13 cellular contexts compared by ENCODE assay signal in genomic region chr3:196120291-196120951, GRCh38. TPM values are rescaled to one million over a fixed set of nuclear protein-coding genes. Genes with fewer than 3 reads are reported as not detected.
DNase-seq lines count a peak whose midpoint lies in the region; ATAC-seq and TF ChIP-seq lines count a peak whose summit lies in the region.
"Had no signal": no experiment of that assay in that cellular context is flagged by ENCODE, and none has a peak within 500 bp of the region (broad histone marks: within the 10 kb centered on the region; RNA-seq: fewer than 3 reads in every experiment).

No MANE protein-coding gene starts in this region.

- no peak for TF ChIP-seq CTCF in C4-2B (conservative IDR thresholded peaks at IDR 0.05)

- POLR2A ChIA-PET in activated CD8-positive, alpha-beta T cell treated with anti-CD3 and anti-CD28 coated beads, Interleukin-2, amount 10 ng/mL, durations not matched to agents 7 days and 5 days (lab: Charles Lee), result interaction anchor here (0.6 to 2.2 kb wide), 5 partner anchors 9 to 99 kb away, joined by 3 to 7 read pairs (median 3); no protein-coding TSS in a partner anchor

- H3K4me3 Mint-ChIP-seq in activated CD8-positive, alpha-beta T cell treated with anti-CD3 and anti-CD28 coated beads, Interleukin-2, amount 10 ng/mL, durations not matched to agents 7 days and 5 days, result peak overlapping the region; percentile 32

- CTCF ChIA-PET in activated CD8-positive, alpha-beta T cell treated with anti-CD3 and anti-CD28 coated beads, Interleukin-2, amount 10 ng/mL, durations not matched to agents 7 days and 5 days (lab: Charles Lee), result interaction anchor here (0.9 kb wide), 1 partner anchor 47 kb away, joined by 3 read pairs; no protein-coding TSS in a partner anchor

- H3K4me1 Mint-ChIP-seq in activated CD8-positive, alpha-beta T cell treated with anti-CD3 and anti-CD28 coated beads, Interleukin-2, amount 10 ng/mL, durations not matched to agents 7 days and 5 days (ENCODE audit: low read depth), result peaks cover 51% of the 10 kb centered on the region

- no peaks in the 10 kb centered on the region for H3K27me3 Mint-ChIP-seq in activated CD8-positive, alpha-beta T cell treated with anti-CD3 and anti-CD28 coated beads, Interleukin-2, amount 10 ng/mL, durations not matched to agents 7 days and 5 days (ENCODE audit: low read depth)

- H3K9me3 Mint-ChIP-seq in activated CD8-positive, alpha-beta T cell treated with anti-CD3 and anti-CD28 coated beads, Interleukin-2, amount 10 ng/mL, durations not matched to agents 7 days and 5 days (ENCODE audit: insufficient read depth), result no peaks in the 10 kb centered on the region

- peak; percentile 54 for ATAC-seq in activated CD8-positive, alpha-beta T cell treated with anti-CD3 and anti-CD28 coated beads, Interleukin-2, amount 10 ng/mL, durations not matched to agents 7 days and 5 days
- ATAC-seq in HG03139 (IDR thresholded peaks at IDR 0.05; ENCODE audit: unreplicated experiment) (no peak), GM18517 (IDR thresholded peaks at IDR 0.05; ENCODE audit: unreplicated experiment) (no peak), HG02884 (IDR thresholded peaks at IDR 0.05; ENCODE audit: unreplicated experiment) (no peak)

- peaks cover 2% of the 10 kb centered on the region for H3K36me3 Mint-ChIP-seq in activated CD8-positive, alpha-beta T cell treated with anti-CD3 and anti-CD28 coated beads, Interleukin-2, amount 10 ng/mL, durations not matched to agents 7 days and 5 days (ENCODE audit: low read depth)

- peak overlapping the region; percentile 76 for H3K27ac Mint-ChIP-seq in activated CD8-positive, alpha-beta T cell treated with anti-CD3 and anti-CD28 coated beads, Interleukin-2, amount 10 ng/mL, durations not matched to agents 7 days and 5 days

- DNase-seq in KG1 (lab: John Stamatoyannopoulos, UW), result peak; percentile 62
- peak; percentile 51 for DNase-seq in activated CD8-positive, alpha-beta T cell treated with anti-CD3 and anti-CD28 coated beads, Interleukin-2, amount 10 ng/mL, durations not matched to agents 7 days and 5 days
- peak; percentile 25 for DNase-seq in mucosa of gallbladder (ENCODE audit: low spot score)
- no peak for DNase-seq in HuH-7 (ENCODE audit: low spot score)
- DNase-seq: activated CD4-positive, alpha-beta T cell treated with anti-CD3 and anti-CD28 coated beads for 1 hour; Calu3; effector memory CD4-positive, alpha-beta T cell; NCI-H2107; stimulated activated CD4-positive, alpha-beta T cell treated with anti-CD3 and anti-CD28 coated beads, Interleukin-12 subunit alpha, Interleukin-12 subunit beta, amount 100 ng/mL, for 4 hours had no signal

- H3K27ac ChIP-seq in C4-2B, result peak overlapping the region; percentile 20

RNA-seq across cellular contexts. Expression of gene TFRC, which starts 38.5 kb away (rescaled TPM):
- total RNA-seq in activated CD8-positive, alpha-beta T cell treated with anti-CD3 and anti-CD28 coated beads, Interleukin-2, amount 10 ng/mL, durations not matched to agents 7 days and 5 days, result 100 to 1,000 TPM; 282 to 298 TPM
- total RNA-seq in mucosa of gallbladder, result 154 TPM
